In genomic region chr21:34888569-34889286, GRCh38 we compare ENCODE assay signal across 1 cellular context.
A peak's percentile ranks its signal among the peaks of the same experiment; 100 is the strongest.
TF ChIP-seq lines count a peak whose summit lies in the region.

No MANE protein-coding gene starts in this region.

TF ChIP-seq in GM12878, 131 proteins besides CTCF, POLR2A, EP300 and RAD21 (continued from another document and continues in another):
- TF ChIP-seq ATF3 (IDR thresholded peaks at IDR 0.05; ENCODE audit: borderline replicate concordance, extremely low read depth, low read depth, low read length) = no peak
- no peak for TF ChIP-seq NBN (IDR thresholded peaks at IDR 0.05)
- TF ChIP-seq RBBP5 (conservative IDR thresholded peaks at IDR 0.05) = no peak
- TF ChIP-seq BCL11A (IDR thresholded peaks at IDR 0.05; ENCODE audit: low read depth, low read length) = no peak
- no peak for TF ChIP-seq FOXM1 (IDR thresholded peaks at IDR 0.05; ENCODE audit: low read depth, low read length)
- no peak for TF ChIP-seq BMI1 (IDR thresholded peaks at IDR 0.05; ENCODE audit: borderline replicate concordance)
- TF ChIP-seq JUNB (IDR thresholded peaks at IDR 0.05) = no peak
- TF ChIP-seq WRNIP1 (IDR thresholded peaks at IDR 0.05; ENCODE audit: borderline replicate concordance, low read depth, low read length) = no peak
- TF ChIP-seq REST (IDR thresholded peaks at IDR 0.05; ENCODE audit: low read depth, low read length) = no peak
- TF ChIP-seq CUX1 (IDR thresholded peaks at IDR 0.05; ENCODE audit: insufficient replicate concordance, low read depth, low read length) = no peak
- TF ChIP-seq ZNF217 (IDR thresholded peaks at IDR 0.05) = peak; percentile 22; the same call in 1 of the 2 replicates
- peak; percentile 82; the same call in 2 of the 3 replicates for TF ChIP-seq POU2F2 (IDR thresholded peaks at IDR 0.05; ENCODE audit: borderline replicate concordance, low read depth, low read length)
- TF ChIP-seq CBFB (IDR thresholded peaks at IDR 0.05; ENCODE audit: low read depth) = no peak
- TF ChIP-seq POLR2AphosphoS2 (IDR thresholded peaks at IDR 0.05; ENCODE audit: low read depth, low read length) = no peak
- no peak for TF ChIP-seq HCFC1 (IDR thresholded peaks at IDR 0.05; ENCODE audit: low read length)
- peak; percentile 32; the same call in 1 of the 2 replicates for TF ChIP-seq IKZF1 (conservative IDR thresholded peaks at IDR 0.05)
- no peak; the same call in 1 of the 2 replicates for TF ChIP-seq PML (IDR thresholded peaks at IDR 0.05; ENCODE audit: low read length)
- no peak for TF ChIP-seq IRF4 (IDR thresholded peaks at IDR 0.05; ENCODE audit: low read depth, low read length)
- TF ChIP-seq NFYA (IDR thresholded peaks at IDR 0.05; ENCODE audit: borderline replicate concordance, low read depth, low read length) = no peak
- TF ChIP-seq KAT2A (conservative IDR thresholded peaks at IDR 0.05; ENCODE audit: control insufficient read depth, low read depth, low read length) = no peak
- TF ChIP-seq RB1 (IDR thresholded peaks at IDR 0.05; ENCODE audit: borderline replicate concordance) = no peak
- no peak for TF ChIP-seq ETV6 (conservative IDR thresholded peaks at IDR 0.05 in 1 of 2, IDR thresholded peaks at IDR 0.05 in 1 of 2; ENCODE audit: borderline replicate concordance in 1 of 2, low read depth in 1 of 2)
- TF ChIP-seq TBL1XR1 (IDR thresholded peaks at IDR 0.05; ENCODE audit: low read depth, low read length) = no peak
- TF ChIP-seq DPF2 (IDR thresholded peaks at IDR 0.05) = peak; percentile 31; the same call in 1 of the 2 replicates
- peak in 1 of 2 experiments; percentile 76; a peak in 2 of 3 replicates for TF ChIP-seq EGR1 (IDR thresholded peaks at IDR 0.05; ENCODE audit: borderline replicate concordance in 1 of 2, low read depth in 2 of 2, low read length in 2 of 2)
- TF ChIP-seq ESRRA (IDR thresholded peaks at IDR 0.05; ENCODE audit: low read length) = no peak
- TF ChIP-seq PKNOX1 (IDR thresholded peaks at IDR 0.05) = no peak
- no peak for TF ChIP-seq PAX8 (IDR thresholded peaks at IDR 0.05)
- no peak for TF ChIP-seq YBX1 (IDR thresholded peaks at IDR 0.05)
- no peak for TF ChIP-seq ZNF384 (IDR thresholded peaks at IDR 0.05; ENCODE audit: borderline replicate concordance, low read depth, low read length)
- TF ChIP-seq NR2C2 (IDR thresholded peaks at IDR 0.05; ENCODE audit: borderline replicate concordance, control insufficient read depth, insufficient read length, low read depth) = no peak
- TF ChIP-seq CBX3 (IDR thresholded peaks at IDR 0.05; ENCODE audit: borderline replicate concordance, low read depth) = no peak
- TF ChIP-seq SMARCA5 (IDR thresholded peaks at IDR 0.05) = 0 out of 2 replicates have a peak, but pooled peaks have one; percentile 24
- TF ChIP-seq EED (IDR thresholded peaks at IDR 0.05; ENCODE audit: low read depth) = no peak; the same call in 1 of the 2 replicates
- TF ChIP-seq ATF2 (IDR thresholded peaks at IDR 0.05; ENCODE audit: low read length) = no peak
- TF ChIP-seq ATF7 (IDR thresholded peaks at IDR 0.05; ENCODE audit: low read depth) = no peak
- TF ChIP-seq ZBED1 (IDR thresholded peaks at IDR 0.05; ENCODE audit: borderline replicate concordance) = no peak
- no peak for TF ChIP-seq NRF1 (conservative IDR thresholded peaks at IDR 0.05; ENCODE audit: low read depth, low read length)
- TF ChIP-seq IRF3 (IDR thresholded peaks at IDR 0.05) = no peak
- no peak for TF ChIP-seq E4F1 (IDR thresholded peaks at IDR 0.05; ENCODE audit: borderline replicate concordance, partially characterized antibody)
- no peak for TF ChIP-seq ZBTB11 (CRISPR knock-in tag; IDR thresholded peaks at IDR 0.05)
- TF ChIP-seq STAT1 (conservative IDR thresholded peaks at IDR 0.05) = no peak
- no peak for TF ChIP-seq NFIC (IDR thresholded peaks at IDR 0.05; ENCODE audit: low read depth, low read length)
- TF ChIP-seq SIX5 (IDR thresholded peaks at IDR 0.05; ENCODE audit: low read depth, low read length, severe bottlenecking) = no peak
- no peak for TF ChIP-seq MYC (IDR thresholded peaks at IDR 0.05; ENCODE audit: insufficient read depth, insufficient read length, insufficient replicate concordance, low read length, severe bottlenecking)
- TF ChIP-seq SREBF1 (IDR thresholded peaks at IDR 0.05; ENCODE audit: low read length) = no peak
- TF ChIP-seq ZNF274 (IDR thresholded peaks at IDR 0.05; ENCODE audit: insufficient read depth, insufficient read length) = no peak
- TF ChIP-seq MYB (IDR thresholded peaks at IDR 0.05; ENCODE audit: borderline replicate concordance, low read depth, low read length) = no peak
- peak; percentile 47; the same call in 1 of the 2 replicates for TF ChIP-seq GATAD2B (conservative IDR thresholded peaks at IDR 0.05; ENCODE audit: low read depth)
